ENCODE assay signal across 8 cellular contexts in genomic region chr3:119681279-119681678, GRCh38. TPM values are rescaled to one million over a fixed set of nuclear protein-coding genes. Genes with fewer than 3 reads are reported as not detected.
DNase-seq lines count a peak whose midpoint lies in the region; ATAC-seq and TF ChIP-seq lines count a peak whose summit lies in the region.

No MANE protein-coding gene starts in this region.

- H3K4me3 ChIP-seq in BJ (ENCODE audit: low read depth, low read length) (no peak overlapping the region), astrocyte of the spinal cord (ENCODE audit: low read depth, low read length) (no peak overlapping the region)

- intact Hi-C loops in Right ventricle myocardium superior (cut with DNase I): loop anchor here (10.0 kb wide), 1 partner anchor 156 kb away; no protein-coding TSS in a partner anchor

- H3K4me1 Mint-ChIP-seq in nephron: peaks cover 12% of the 10 kb centered on the region

- POLR2A ChIA-PET in BJ (lab: Charles Lee): no interaction called here

- peak; percentile 31 for ATAC-seq in GM18511 (IDR thresholded peaks at IDR 0.05; ENCODE audit: unreplicated experiment)
- ATAC-seq in HG02588 (IDR thresholded peaks at IDR 0.05; ENCODE audit: unreplicated experiment): no peak
- ATAC-seq in Right ventricle myocardium superior (ENCODE audit: poor library complexity): no peak

- peak; percentile 55 for TF ChIP-seq CTCF in BJ (IDR thresholded peaks at IDR 0.05; ENCODE audit: insufficient read depth, low read depth, low read length)
- peak; percentile 44 for TF ChIP-seq CTCF in astrocyte of the spinal cord (IDR thresholded peaks at IDR 0.05; ENCODE audit: low read depth, low read length)
- peak; percentile 54 to 68 (median 54) for TF ChIP-seq CTCF in nephron (IDR thresholded peaks at IDR 0.05; ENCODE audit: unreplicated experiment in 3 of 3)

- H3K4me3 Mint-ChIP-seq in nephron: no peak overlapping the region

- H3K36me3 ChIP-seq in BJ (ENCODE audit: control insufficient read depth, insufficient read depth, low read length): no peaks in the 10 kb centered on the region

- CTCF ChIA-PET in BJ (lab: Yijun Ruan, JAX): interaction anchor here (0.8 to 3.3 kb wide), 35 partner anchors 8 to 799 kb away, joined by 3 to 19 read pairs (median 4); partner anchors contain the start of genes POGLUT1, TEX55 and TMEM39A

- H3K27ac Mint-ChIP-seq in nephron: no peak overlapping the region

- H3K36me3 Mint-ChIP-seq in nephron (ENCODE audit: low read depth): no peaks in the 10 kb centered on the region

- H3K27me3 ChIP-seq in BJ (ENCODE audit: control insufficient read depth, insufficient read depth, low read length): peaks cover 2% of the 10 kb centered on the region; the same call in 1 of the 2 replicates

- in situ Hi-C loops in astrocyte of the spinal cord (cut with HindIII; ENCODE audit: low sequenced_read_pairs): no loop called here

- H3K9me3 Mint-ChIP-seq in nephron: no peaks in the 10 kb centered on the region

- DNase-seq in BJ (ENCODE audit: low read depth): no peak
- peak; percentile 46 to 60 for DNase-seq in Kasumi-1 (lab: John Stamatoyannopoulos, UW)
- peak; percentile 51 for DNase-seq in astrocyte of the spinal cord (ENCODE audit: low read depth, low spot score)
- no peak for DNase-seq in activated naive CD4-positive, alpha-beta T cell treated with anti-CD3 and anti-CD28 coated beads, Interleukin-2, amount 50 U/mL, for 16 hours
- no peak for DNase-seq in Right ventricle myocardium superior

- no peaks in the 10 kb centered on the region for H3K27me3 Mint-ChIP-seq in nephron (ENCODE audit: low read depth)

RNA-seq across cellular contexts. Expression of gene COX17, which starts 4.1 kb away (rescaled TPM):
- polyA plus RNA-seq in BJ (2011; rRNA removed): 42.0 and 48.1 TPM in 2 replicates
- 6.8 and 7.7 TPM in 2 replicates for polyA minus RNA-seq in BJ (2011; rRNA and poly(A)+ RNA removed)
- total RNA-seq in Right ventricle myocardium superior: 168 TPM

RNA-seq across cellular contexts. Expression of gene POPDC2, which starts 20.9 kb away (rescaled TPM):
- 1.9 and 2.3 TPM in 2 replicates for polyA plus RNA-seq in BJ (2011; rRNA removed)
- polyA minus RNA-seq in BJ (2011; rRNA and poly(A)+ RNA removed): 2.0 and 4.5 TPM in 2 replicates
- total RNA-seq in Right ventricle myocardium superior: 538 TPM

RNA-seq across cellular contexts. Expression of gene CFAP91, which starts 21.5 kb away (rescaled TPM):
- 0.16 TPM in 1 of 2 replicates, not detected in the other for polyA plus RNA-seq in BJ (2011; rRNA removed)
- not detected in 2 replicates for polyA minus RNA-seq in BJ (2011; rRNA and poly(A)+ RNA removed)
- total RNA-seq in Right ventricle myocardium superior: 0.75 TPM

Comparison
In these comparisons a context has a peak if more than half of its experiments do, and no peak if none do; other contexts are left out.
1. DNase-seq: peak in Kasumi-1 (2 of 2) and astrocyte of the spinal cord (single experiment); none in BJ (single experiment), activated naive CD4-positive, alpha-beta T cell treated with anti-CD3 and anti-CD28 coated beads, Interleukin-2, amount 50 U/mL, for 16 hours (single experiment) and Right ventricle myocardium superior (single experiment).
2. Peak in every context shown above with its lines, with median percentiles within 50 percentile points of each other: CTCF ChIP-seq.